Comparison of ENCODE assay signal across 1 cellular context in the genomic region with DNA sequence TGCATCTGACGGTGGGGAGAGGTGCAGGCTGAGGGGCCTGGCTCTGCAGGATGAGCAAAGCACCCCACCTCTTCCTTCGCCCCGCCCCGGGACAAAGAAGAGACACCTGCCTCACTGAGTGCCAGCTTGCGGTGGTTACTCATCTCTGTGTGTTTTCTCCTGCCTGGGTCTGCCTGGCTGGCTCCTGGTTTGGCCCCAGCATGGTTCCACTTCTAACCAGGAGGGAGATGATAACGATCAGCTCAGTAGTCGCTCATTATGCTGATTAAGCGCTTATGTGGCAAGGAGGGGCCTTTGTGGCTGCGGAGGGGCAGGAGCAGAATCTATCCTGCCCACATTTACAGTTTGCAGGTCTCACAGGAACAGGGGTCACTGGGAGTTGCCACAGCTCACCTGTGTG.
A peak's percentile ranks its signal among the peaks of the same experiment; 100 is the strongest.
TF ChIP-seq lines count a peak whose summit lies in the region.

No MANE protein-coding gene starts in this region.

TF ChIP-seq in IMR-90, 13 proteins besides CTCF, POLR2A, EP300 and RAD21:
- TF ChIP-seq MAFK (IDR thresholded peaks at IDR 0.05; ENCODE audit: low read depth, low read length) (peak; percentile 69), NFE2L2 (IDR thresholded peaks at IDR 0.05; ENCODE audit: low read depth, low read length) (no peak), BHLHE40 (IDR thresholded peaks at IDR 0.05; ENCODE audit: low read depth, low read length) (no peak), RCOR1 (IDR thresholded peaks at IDR 0.05; ENCODE audit: insufficient replicate concordance, low read length) (no peak)
